8 cellular contexts compared by ENCODE assay signal in genomic region chr13:19633340-19634128, GRCh38. TPM values are rescaled to one million over a fixed set of nuclear protein-coding genes. Genes with fewer than 3 reads are reported as not detected.
DNase-seq lines count a peak whose midpoint lies in the region; ATAC-seq, FAIRE-seq and TF ChIP-seq lines count a peak whose summit lies in the region.

TSS of gene MPHOSPH8 (plus strand) at chr13:19633659. CDS start at chr13:19633749, 90 bp downstream.

- no peaks in the 10 kb centered on the region for H3K36me3 ChIP-seq in kidney (ENCODE audit: control insufficient read depth in 1 of 2, insufficient read depth in 2 of 2, low read length in 2 of 2)

- TF ChIP-seq CTCF in AG09319 (IDR thresholded peaks at IDR 0.05; ENCODE audit: low read depth, low read length) (no peak), kidney (IDR thresholded peaks at IDR 0.05; ENCODE audit: borderline replicate concordance, extremely low read depth, insufficient read depth) (no peak)

- no peak for FAIRE-seq in kidney (lab: Jason Lieb, UNC)

- no peaks in the 10 kb centered on the region for H3K9me3 ChIP-seq in kidney (ENCODE audit: control insufficient read depth in 1 of 2, low read length in 2 of 2)

- peaks cover 0 to 6% of the 10 kb centered on the region in 2 donors for H3K4me1 ChIP-seq in kidney (ENCODE audit: control insufficient read depth in 1 of 2, insufficient read depth in 1 of 2, low read depth in 1 of 2, low read length in 2 of 2)

- peak; percentile 90 for DNase-seq in AG09319 (ENCODE audit: extremely low read depth, low read depth)
- DNase-seq in NCI-H446 treated with DMSO at 0.1 percent for 48 hours (lab: John Stamatoyannopoulos, UW) = peak; percentile 88
- DNase-seq in activated CD4-positive, CD25-positive, alpha-beta regulatory T cell treated with anti-CD3 and anti-CD28 coated beads, Interleukin-2, amount 50 U/mL, for 72 hours = peak; percentile 90
- peak; percentile 26 to 67 for DNase-seq in cerebellar nuclear complex (lab: John Stamatoyannopoulos, UW)
- DNase-seq in kidney = peak; percentile 98
- peak; percentile 95 for DNase-seq in stimulated activated CD4-positive, alpha-beta T cell treated with anti-CD3 and anti-CD28 coated beads, Interleukin-15, amount 100 ng/mL, for 24 hours

- intact Hi-C loops in kidney (cut with DNase I) = no loop called here

- H3K27ac ChIP-seq in kidney (ENCODE audit: low read depth in 2 of 2, low read length in 2 of 2) = peak within 1 kb of the TSS; percentile 91 to 95

- H3K9ac ChIP-seq in kidney (ENCODE audit: low read length in 2 of 2) = peak within 1 kb of the TSS; percentile 65 to 75

- H3K4me3 ChIP-seq in kidney (ENCODE audit: low read length in 2 of 2) = peak within 1 kb of the TSS; percentile 89

- peak; percentile 97 for ATAC-seq in GM19035 (IDR thresholded peaks at IDR 0.05; ENCODE audit: unreplicated experiment)
- ATAC-seq in HG03354 (IDR thresholded peaks at IDR 0.05; ENCODE audit: poor library complexity, severe bottlenecking, unreplicated experiment) = peak; percentile 99

RNA-seq across cellular contexts. Expression of gene MPHOSPH8, which starts in this region (rescaled TPM):
- total RNA-seq in kidney = 35.6 TPM
- polyA plus RNA-seq in kidney (ENCODE audit: insufficient read depth, low read depth, low replicate concordance) = 23.1 TPM

Comparison
In these comparisons a context has a peak if more than half of its experiments do, and no peak if none do; other contexts are left out.
1. Peak in every context shown above with its lines: DNase-seq, ATAC-seq, H3K4me3 ChIP-seq and H3K27ac ChIP-seq.
2. DNase-seq: peak in every context shown above with its lines; median percentile 98 in kidney; 95 in stimulated activated CD4-positive, alpha-beta T cell treated with anti-CD3 and anti-CD28 coated beads, Interleukin-15, amount 100 ng/mL, for 24 hours; 90 in AG09319; 90 in activated CD4-positive, CD25-positive, alpha-beta regulatory T cell treated with anti-CD3 and anti-CD28 coated beads, Interleukin-2, amount 50 U/mL, for 72 hours; 88 in NCI-H446 treated with DMSO at 0.1 percent for 48 hours; 46 in cerebellar nuclear complex.